11 cellular contexts compared by ENCODE assay signal in the genomic region with DNA sequence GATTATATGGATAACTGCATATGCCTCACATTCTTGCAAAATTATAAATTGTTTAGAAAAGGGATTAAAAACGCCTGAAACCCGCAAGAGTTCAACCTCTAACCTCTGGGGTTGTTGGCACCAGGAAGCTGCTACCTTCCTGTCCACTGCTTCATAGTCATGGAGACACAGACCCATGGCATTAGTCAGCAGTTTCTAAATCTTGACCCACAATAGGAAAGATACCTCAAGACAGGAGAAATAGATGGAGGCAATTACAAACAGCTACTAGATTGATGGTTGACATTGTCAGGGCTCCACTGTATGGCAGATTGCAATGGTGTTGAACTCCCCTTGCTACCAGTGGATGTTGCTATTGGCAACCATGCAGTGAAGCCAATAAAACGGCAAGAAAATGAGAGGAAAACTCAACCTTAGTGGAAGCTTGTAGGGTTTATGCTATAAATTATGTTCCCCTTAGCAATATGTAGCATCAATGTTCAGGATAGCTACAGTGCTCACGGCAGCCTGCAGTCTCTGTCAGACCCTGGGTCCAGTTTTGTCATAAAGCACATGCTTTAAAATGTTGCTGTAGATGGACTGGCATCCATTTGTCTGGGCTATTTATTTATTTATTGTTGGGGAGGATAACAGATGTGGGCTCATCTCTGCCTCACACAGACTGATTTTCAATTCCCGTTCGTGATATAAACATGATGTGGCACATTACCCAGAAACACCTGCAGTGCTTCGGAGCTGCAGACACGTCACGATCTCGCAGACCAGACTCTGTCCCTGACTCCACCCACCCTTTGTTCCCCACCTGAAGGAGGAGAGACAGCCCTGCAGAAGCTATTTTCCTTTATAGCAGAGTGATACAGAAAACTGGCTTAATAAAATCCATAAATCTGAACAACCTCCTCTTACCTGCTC.
A peak's percentile ranks its signal among the peaks of the same experiment; 100 is the strongest.
DNase-seq lines count a peak whose midpoint lies in the region; ATAC-seq and TF ChIP-seq lines count a peak whose summit lies in the region.
"Had no signal": no experiment of that assay in that cellular context is flagged by ENCODE, and none has a peak within 500 bp of the region (broad histone marks: within the 10 kb centered on the region; RNA-seq: fewer than 3 reads in every experiment).

No MANE protein-coding gene starts in this region.

- ATAC-seq in activated CD8-positive, alpha-beta T cell treated with anti-CD3 and anti-CD28 coated beads for 36 hours, result peak; percentile 65
- ATAC-seq in GM19395 (IDR thresholded peaks at IDR 0.05; ENCODE audit: unreplicated experiment), result no peak
- ATAC-seq in HG03108 (IDR thresholded peaks at IDR 0.05; ENCODE audit: unreplicated experiment), result no peak

- H3K4me1 Mint-ChIP-seq in activated CD4-positive, alpha-beta T cell treated with anti-CD3 and anti-CD28 coated beads, Interleukin-2, amount 10 ng/mL, durations not matched to agents 24 days and 14 days, result peaks cover 4% of the 10 kb centered on the region
- H3K4me1 Mint-ChIP-seq in activated CD8-positive, alpha-beta T cell treated with anti-CD3 and anti-CD28 coated beads for 36 hours (ENCODE audit: low read depth), result no peaks in the 10 kb centered on the region

- H3K9me3 Mint-ChIP-seq in activated CD4-positive, alpha-beta T cell treated with anti-CD3 and anti-CD28 coated beads, Interleukin-2, amount 10 ng/mL, durations not matched to agents 24 days and 14 days, result no peaks in the 10 kb centered on the region
- no peaks in the 10 kb centered on the region for H3K9me3 Mint-ChIP-seq in activated CD8-positive, alpha-beta T cell treated with anti-CD3 and anti-CD28 coated beads for 36 hours

- intact Hi-C loops in activated CD4-positive, alpha-beta T cell treated with anti-CD3 and anti-CD28 coated beads, Interleukin-2, amount 10 ng/mL, durations not matched to agents 24 days and 14 days (cut with micrococcal nuclease), result no loop called here
- intact Hi-C loops in activated CD8-positive, alpha-beta T cell treated with anti-CD3 and anti-CD28 coated beads for 36 hours (cut with micrococcal nuclease), result no loop called here

- in situ Hi-C loops in ACHN (cut with HindIII; ENCODE audit: low pct_ligation_motif_present, low pct_unique_long_range_greater_than_20kb, low sequenced_read_pairs), result no loop called here

- H3K36me3 Mint-ChIP-seq in activated CD4-positive, alpha-beta T cell treated with anti-CD3 and anti-CD28 coated beads, Interleukin-2, amount 10 ng/mL, durations not matched to agents 24 days and 14 days (ENCODE audit: low read depth), result no peaks in the 10 kb centered on the region
- H3K36me3 Mint-ChIP-seq in activated CD8-positive, alpha-beta T cell treated with anti-CD3 and anti-CD28 coated beads for 36 hours (ENCODE audit: low read depth), result no peaks in the 10 kb centered on the region

- TF ChIP-seq CTCF in activated CD8-positive, alpha-beta T cell treated with anti-CD3 and anti-CD28 coated beads for 36 hours (IDR thresholded peaks at IDR 0.05), result no peak

- CTCF ChIA-PET in activated CD8-positive, alpha-beta T cell treated with anti-CD3 and anti-CD28 coated beads for 36 hours (lab: Charles Lee), result interaction anchor here (0.6 to 1.3 kb wide), 4 partner anchors 40 to 291 kb away, joined by 3 read pairs; no protein-coding TSS in a partner anchor

- no peak overlapping the region for H3K4me3 Mint-ChIP-seq in activated CD4-positive, alpha-beta T cell treated with anti-CD3 and anti-CD28 coated beads, Interleukin-2, amount 10 ng/mL, durations not matched to agents 24 days and 14 days
- H3K4me3 Mint-ChIP-seq in activated CD8-positive, alpha-beta T cell treated with anti-CD3 and anti-CD28 coated beads for 36 hours, result peak overlapping the region; percentile 24

- peak; percentile 52 for DNase-seq in activated CD4-positive, alpha-beta T cell treated with anti-CD3 and anti-CD28 coated beads, Interleukin-2, amount 10 ng/mL, durations not matched to agents 24 days and 14 days
- DNase-seq in activated CD4-positive, alpha-beta T cell treated with anti-CD3 and anti-CD28 coated beads for 4 hours, result no peak
- DNase-seq in NCI-H187 (lab: John Stamatoyannopoulos, UW) (peak; percentile 10 to 20), retina (peak; percentile 64), ACHN (no peak)
- peak; percentile 15 for DNase-seq in activated CD8-positive, alpha-beta T cell treated with anti-CD3 and anti-CD28 coated beads for 36 hours
- DNase-seq: left ventricle myocardium inferior, NCI-H1048 had no signal

- peaks cover 21% of the 10 kb centered on the region for H3K27me3 Mint-ChIP-seq in activated CD4-positive, alpha-beta T cell treated with anti-CD3 and anti-CD28 coated beads, Interleukin-2, amount 10 ng/mL, durations not matched to agents 24 days and 14 days
- peaks cover 3% of the 10 kb centered on the region for H3K27me3 Mint-ChIP-seq in activated CD8-positive, alpha-beta T cell treated with anti-CD3 and anti-CD28 coated beads for 36 hours
- H3K27me3 Mint-ChIP-seq: progenitor cell of endocrine pancreas had no signal

- no peak overlapping the region for H3K27ac Mint-ChIP-seq in activated CD4-positive, alpha-beta T cell treated with anti-CD3 and anti-CD28 coated beads, Interleukin-2, amount 10 ng/mL, durations not matched to agents 24 days and 14 days
- H3K27ac Mint-ChIP-seq in activated CD8-positive, alpha-beta T cell treated with anti-CD3 and anti-CD28 coated beads for 36 hours, result no peak overlapping the region
- H3K27ac Mint-ChIP-seq: progenitor cell of endocrine pancreas had no signal

- POLR2A ChIA-PET in activated CD8-positive, alpha-beta T cell treated with anti-CD3 and anti-CD28 coated beads for 36 hours (lab: Charles Lee), result interaction anchor here (2.2 kb wide), 1 partner anchor 10 kb away, joined by 9 read pairs; no protein-coding TSS in a partner anchor

Comparison
In these comparisons a context has a peak if more than half of its experiments do, and no peak if none do; other contexts are left out.
1. DNase-seq: peak in activated CD4-positive, alpha-beta T cell treated with anti-CD3 and anti-CD28 coated beads, Interleukin-2, amount 10 ng/mL, durations not matched to agents 24 days and 14 days (single experiment), NCI-H187 (2 of 2), activated CD8-positive, alpha-beta T cell treated with anti-CD3 and anti-CD28 coated beads for 36 hours (single experiment) and retina (single experiment); none in activated CD4-positive, alpha-beta T cell treated with anti-CD3 and anti-CD28 coated beads for 4 hours (0 of 2) and ACHN (single experiment).